Comparison of ENCODE assay signal across 8 cellular contexts in genomic region chr6:26217714-26218075, GRCh38.
DNase-seq lines count a peak whose midpoint lies in the region; ATAC-seq and TF ChIP-seq lines count a peak whose summit lies in the region.

No MANE protein-coding gene starts in this region.

- no peak for TF ChIP-seq CTCF in dorsolateral prefrontal cortex (IDR thresholded peaks at IDR 0.05 in 54 of 56, conservative IDR thresholded peaks at IDR 0.05 in 2 of 56; ENCODE audit: low read depth in 1 of 56, partially characterized antibody in 56 of 56)

- ATAC-seq in GM18907 (IDR thresholded peaks at IDR 0.05; ENCODE audit: unreplicated experiment), result no peak

- H3K9me3 Mint-ChIP-seq in activated T-helper 2 cell treated with anti-CD3 and anti-CD28 coated beads, Interferon-gamma antibody, Interleukin-2, Interleukin-4, amounts not matched to agents 10 μg/mL and 5 μg/mL and 100 μg/mL, durations not matched to agents 14 hours and 24 hours and 36 hours, result no peaks in the 10 kb centered on the region

- H3K27me3 Mint-ChIP-seq in activated T-helper 2 cell treated with anti-CD3 and anti-CD28 coated beads, Interferon-gamma antibody, Interleukin-2, Interleukin-4, amounts not matched to agents 10 μg/mL and 5 μg/mL and 100 μg/mL, durations not matched to agents 14 hours and 24 hours and 36 hours (ENCODE audit: low read depth), result no peaks in the 10 kb centered on the region

- no peaks in the 10 kb centered on the region for H3K36me3 ChIP-seq in neuron (ENCODE audit: insufficient read depth, low read length)

- H3K36me3 Mint-ChIP-seq in activated T-helper 2 cell treated with anti-CD3 and anti-CD28 coated beads, Interferon-gamma antibody, Interleukin-2, Interleukin-4, amounts not matched to agents 10 μg/mL and 5 μg/mL and 100 μg/mL, durations not matched to agents 14 hours and 24 hours and 36 hours (ENCODE audit: low read depth), result no peaks in the 10 kb centered on the region

- H3K27ac ChIP-seq in dorsolateral prefrontal cortex, result peak overlapping the region; percentile 52 to 98 (median 91)

- H3K4me3 ChIP-seq in dorsolateral prefrontal cortex (peak overlapping the region; percentile 31 to 81 (median 66)), neuron (ENCODE audit: low read length) (peak overlapping the region; percentile 78)

- H3K27me3 ChIP-seq in dorsolateral prefrontal cortex (peaks cover 0 to 79% (median 21%) of the 10 kb centered on the region in 45 donors), neuron (ENCODE audit: insufficient read depth, low read length) (no peaks in the 10 kb centered on the region)

- no peak overlapping the region for H3K4me3 Mint-ChIP-seq in activated T-helper 2 cell treated with anti-CD3 and anti-CD28 coated beads, Interferon-gamma antibody, Interleukin-2, Interleukin-4, amounts not matched to agents 10 μg/mL and 5 μg/mL and 100 μg/mL, durations not matched to agents 14 hours and 24 hours and 36 hours (ENCODE audit: low read depth)

- intact Hi-C loops in dorsolateral prefrontal cortex (cut with DNase I), result loop anchor here (5.0 kb wide), 2 partner anchors 55 to 70 kb away; a partner anchor contains a TSS
- intact Hi-C loops in activated T-helper 2 cell treated with anti-CD3 and anti-CD28 coated beads, Interferon-gamma antibody, Interleukin-2, Interleukin-4, amounts not matched to agents 10 μg/mL and 5 μg/mL and 100 μg/mL, durations not matched to agents 14 hours and 24 hours and 36 hours (cut with micrococcal nuclease), result loop anchor here (2.0 kb wide), 3 partner anchors 15 to 43 kb away; a partner anchor contains a TSS

- peak overlapping the region; percentile 15 for H2AFZ ChIP-seq in neuron (ENCODE audit: low read depth, low read length)

- no peak overlapping the region for H3K27ac Mint-ChIP-seq in activated T-helper 2 cell treated with anti-CD3 and anti-CD28 coated beads, Interferon-gamma antibody, Interleukin-2, Interleukin-4, amounts not matched to agents 10 μg/mL and 5 μg/mL and 100 μg/mL, durations not matched to agents 14 hours and 24 hours and 36 hours

- H3K4me1 ChIP-seq in neuron (ENCODE audit: insufficient read depth, low read length), result peaks cover 16% of the 10 kb centered on the region

- H3K4me1 Mint-ChIP-seq in activated T-helper 2 cell treated with anti-CD3 and anti-CD28 coated beads, Interferon-gamma antibody, Interleukin-2, Interleukin-4, amounts not matched to agents 10 μg/mL and 5 μg/mL and 100 μg/mL, durations not matched to agents 14 hours and 24 hours and 36 hours (ENCODE audit: low read depth), result peaks cover 23% of the 10 kb centered on the region

- no peaks in the 10 kb centered on the region for H3K9me3 ChIP-seq in neuron (ENCODE audit: low read length)

- DNase-seq in ELF-1 (ENCODE audit: low read depth, low spot score) (peak; percentile 89), NCI-H146 (lab: John Stamatoyannopoulos, UW) (peak; percentile 74), dorsolateral prefrontal cortex (no peak), NCI-H1105 treated with DMSO at 0.1 percent for 48 hours (lab: John Stamatoyannopoulos, UW) (no peak), NCI-H774 (lab: John Stamatoyannopoulos, UW) (no peak)
- no peak for DNase-seq in activated T-helper 2 cell treated with anti-CD3 and anti-CD28 coated beads, Interferon-gamma antibody, Interleukin-2, Interleukin-4, amounts not matched to agents 10 μg/mL and 5 μg/mL and 100 μg/mL, durations not matched to agents 14 hours and 24 hours and 36 hours (ENCODE audit: low spot score)

Comparison
In these comparisons a context has a peak if more than half of its experiments do, and no peak if none do; other contexts are left out.
1. DNase-seq: peak in ELF-1 (single experiment) and NCI-H146 (single experiment); none in dorsolateral prefrontal cortex (0 of 10), NCI-H1105 treated with DMSO at 0.1 percent for 48 hours (single experiment), activated T-helper 2 cell treated with anti-CD3 and anti-CD28 coated beads, Interferon-gamma antibody, Interleukin-2, Interleukin-4, amounts not matched to agents 10 μg/mL and 5 μg/mL and 100 μg/mL, durations not matched to agents 14 hours and 24 hours and 36 hours (single experiment) and NCI-H774 (single experiment).